In the genomic region with DNA sequence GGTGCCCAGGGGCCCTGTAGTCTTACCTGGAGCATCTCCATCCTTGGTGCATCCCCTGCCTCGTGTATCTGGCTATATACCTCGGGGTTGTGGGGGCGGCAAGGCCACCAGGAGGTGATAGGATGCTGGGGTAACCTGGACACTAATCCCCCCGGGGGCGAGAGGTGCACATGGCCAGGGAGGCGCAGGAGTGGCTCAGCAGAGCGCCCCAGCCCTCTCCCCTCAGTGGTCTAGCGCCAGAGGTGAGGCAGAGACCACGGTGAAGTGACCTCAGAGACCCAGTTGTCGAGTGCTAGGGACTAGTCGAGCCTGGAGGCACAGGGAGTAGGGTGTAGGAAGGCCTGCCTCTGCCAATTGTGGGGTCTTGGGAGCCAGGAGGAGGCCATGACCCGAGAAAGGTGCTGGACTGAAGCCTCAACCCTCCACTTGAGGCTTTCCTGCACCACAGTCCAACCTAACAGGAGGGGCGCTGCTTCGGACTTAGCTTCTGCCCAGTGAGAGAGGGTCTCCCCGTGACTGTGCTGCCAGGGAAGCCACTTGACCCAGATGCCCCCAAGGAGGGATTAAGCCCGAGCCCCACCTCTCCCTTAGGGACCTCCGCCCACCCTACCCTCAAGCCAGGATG, we compare ENCODE assay signal across 8 cellular contexts. TPM values are rescaled to one million over a fixed set of nuclear protein-coding genes. Genes with fewer than 3 reads are reported as not detected.
DNase-seq lines count a peak whose midpoint lies in the region; FAIRE-seq and TF ChIP-seq lines count a peak whose summit lies in the region.

LHB (minus strand) TSS at position 51 of the 625 bp plus-strand sequence; CDS start at position 41, 10 bp downstream.

- peaks cover 10% of the 10 kb centered on the region for H3K36me3 ChIP-seq in muscle layer of colon (ENCODE audit: insufficient read depth, low read length)

- H3K4me3 ChIP-seq in AG04449 (ENCODE audit: low read depth, low read length) (peak within 1 kb of the TSS; percentile 50), HFF-Myc (replicated peaks; ENCODE audit: low read depth, low read length) (peak within 1 kb of the TSS; percentile 29), muscle layer of colon (ENCODE audit: low read depth in 1 of 2, low read length in 2 of 2) (peak within 1 kb of the TSS; percentile 53 to 64)

- no peaks in the 10 kb centered on the region for H3K9me3 ChIP-seq in muscle layer of colon (ENCODE audit: low read length)

- DNase-seq in AG04449 (ENCODE audit: low read depth, low spot score) (no peak), HFF-Myc (ENCODE audit: extremely low read depth, low read depth) (no peak), chondrocyte (ENCODE audit: low spot score) (no peak), NCI-H146 (lab: John Stamatoyannopoulos, UW) (no peak), NCI-H1417 treated with DMSO at 0.1 percent for 48 hours (lab: John Stamatoyannopoulos, UW) (no peak), frontal cortex (ENCODE audit: low spot score in 2 of 2) (no peak)
- DNase-seq in activated CD4-positive, alpha-beta T cell treated with anti-CD3 and anti-CD28 coated beads for 1 hour = no peak

- peaks cover 4% of the 10 kb centered on the region for H3K27me3 Mint-ChIP-seq in chondrocyte (ENCODE audit: low read depth)

- no peak for FAIRE-seq in frontal cortex (lab: Jason Lieb, UNC)

- H3K27me3 ChIP-seq in muscle layer of colon (ENCODE audit: control insufficient read depth in 1 of 2, insufficient read depth in 2 of 2, low read length in 2 of 2) = peaks cover 0 to 37% of the 10 kb centered on the region in 2 donors

- no peaks in the 10 kb centered on the region for H3K4me1 ChIP-seq in muscle layer of colon (ENCODE audit: insufficient read depth, low read length)

- H3K4me3 Mint-ChIP-seq in chondrocyte (ENCODE audit: unreplicated experiment) = peak within 1 kb of the TSS; percentile 61

- H3K36me3 Mint-ChIP-seq in chondrocyte (ENCODE audit: low read depth) = peaks cover 7% of the 10 kb centered on the region

- no peak within 1 kb of the TSS for H3K9ac ChIP-seq in muscle layer of colon (ENCODE audit: low read length)

- peaks cover 10% of the 10 kb centered on the region for H3K4me1 Mint-ChIP-seq in chondrocyte (ENCODE audit: low read depth)

- no peaks in the 10 kb centered on the region for H3K9me3 Mint-ChIP-seq in chondrocyte (ENCODE audit: low read depth)

- H3K27ac Mint-ChIP-seq in chondrocyte (ENCODE audit: unreplicated experiment) = no peak within 1 kb of the TSS

- POLR2A ChIA-PET in AG04449 (lab: Yijun Ruan, JAX) = interaction anchor here (0.5 to 2.0 kb wide), 3 partner anchors 40 to 398 kb away, joined by 3 to 7 read pairs (median 3); partner anchors contain the start of genes CGB7 and SPHK2

- CTCF ChIA-PET in AG04449 (lab: Yijun Ruan, JAX) = interaction anchor here (1.3 to 5.5 kb wide), 9 partner anchors 8 to 229 kb away, joined by 3 to 68 read pairs (median 6); partner anchors contain the start of genes GYS1 and RUVBL2

- TF ChIP-seq CTCF in AG04449 (IDR thresholded peaks at IDR 0.05; ENCODE audit: insufficient read depth, low read length, missing control alignments) (no peak), HFF-Myc (IDR thresholded peaks at IDR 0.05; ENCODE audit: low read depth, low read length, missing control alignments) (no peak), chondrocyte (IDR thresholded peaks at IDR 0.05) (no peak)

- H3K27ac ChIP-seq in muscle layer of colon (ENCODE audit: low read depth, low read length) = no peak within 1 kb of the TSS

RNA-seq across cellular contexts. Expression of gene LHB, which starts in this region (rescaled TPM):
- not detected in 3 replicates for total RNA-seq in chondrocyte
- not detected for total RNA-seq in frontal cortex
